ENCODE assay signal across 8 cellular contexts in the genomic region with DNA sequence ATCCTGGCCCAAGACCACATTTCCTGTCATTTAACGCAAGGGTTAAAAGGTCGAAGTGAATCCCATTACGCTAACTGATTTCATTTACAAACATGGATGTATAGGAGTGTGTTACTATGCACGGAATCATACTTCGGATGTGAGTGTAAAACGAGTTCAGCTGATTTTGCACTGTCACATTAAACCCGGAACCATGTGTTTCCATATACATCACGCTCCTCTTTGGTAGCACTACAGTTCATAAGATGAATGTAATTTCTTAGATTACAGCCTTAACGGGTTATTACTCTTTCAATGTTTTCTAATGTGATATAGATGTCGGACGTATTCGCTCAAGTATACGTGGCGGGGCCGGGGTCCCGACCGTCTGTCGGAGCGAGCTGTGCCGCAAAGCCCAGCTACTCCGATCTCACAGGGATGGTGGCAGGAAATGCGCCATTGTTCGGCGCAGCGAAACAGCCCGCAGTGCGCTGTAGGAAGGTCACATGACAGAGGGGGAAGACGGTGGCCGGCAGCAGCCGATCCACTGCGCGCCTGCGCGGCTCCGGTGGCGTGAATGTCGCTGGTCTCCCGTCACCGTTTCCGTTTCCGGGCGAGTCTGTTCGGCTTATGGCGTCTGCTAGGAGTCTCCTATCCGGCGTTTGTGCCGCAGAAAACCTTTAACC.
A peak's percentile ranks its signal among the peaks of the same experiment; 100 is the strongest.
DNase-seq lines count a peak whose midpoint lies in the region; ATAC-seq and TF ChIP-seq lines count a peak whose summit lies in the region.

No MANE protein-coding gene starts in this region.

- no peaks in the 10 kb centered on the region for H3K27me3 ChIP-seq in SK-N-SH (ENCODE audit: insufficient read depth)
- H3K27me3 ChIP-seq in adrenal gland: peaks cover 5% of the 10 kb centered on the region
- H3K27me3 ChIP-seq in heart right ventricle: peaks cover 0 to 43% (median 4%) of the 10 kb centered on the region in 7 donors
- no peaks in the 10 kb centered on the region for H3K27me3 ChIP-seq in thoracic aorta (replicated peaks; ENCODE audit: insufficient read depth)

- H4K20me1 ChIP-seq in SK-N-SH (ENCODE audit: insufficient read depth): no peaks in the 10 kb centered on the region

- peak in 1 of 2 donors; percentile 17 for TF ChIP-seq POLR2A in adrenal gland (IDR thresholded peaks at IDR 0.05)

- POLR2A ChIA-PET in GM10248 (lab: Yijun Ruan, JAX): no interaction called here
- POLR2A ChIA-PET in SK-N-SH (lab: Yijun Ruan, JAX): no interaction called here

- H3K27ac ChIP-seq in SK-N-SH (ENCODE audit: low read depth in 2 of 2, low read length in 1 of 2) (peak overlapping the region in 1 of 2 experiments; percentile 55; a peak in 2 of 4 replicates), adrenal gland (peak overlapping the region in 2 of 5 donors; percentile 37 to 64), heart right ventricle (peak overlapping the region in 5 of 10 donors; percentile 31 to 53 (median 49)), thoracic aorta (peak overlapping the region in 1 of 2 donors; percentile 39)

- no peaks in the 10 kb centered on the region for H3K79me2 ChIP-seq in SK-N-SH (ENCODE audit: insufficient read depth)

- H3K36me3 ChIP-seq in SK-N-SH (replicated peaks in 1 of 2; ENCODE audit: control insufficient read depth in 1 of 2, insufficient read depth in 2 of 2, low read length in 1 of 2): no peaks in the 10 kb centered on the region
- H3K36me3 ChIP-seq in adrenal gland (replicated peaks in 1 of 2): no peaks in the 10 kb centered on the region
- H3K36me3 ChIP-seq in heart right ventricle: no peaks in the 10 kb centered on the region
- no peaks in the 10 kb centered on the region for H3K36me3 ChIP-seq in thoracic aorta

- CTCF ChIA-PET in GM10248 (lab: Yijun Ruan, JAX): no interaction called here
- CTCF ChIA-PET in SK-N-SH (lab: Yijun Ruan, JAX): no interaction called here

- TF ChIP-seq EP300 in SK-N-SH (IDR thresholded peaks at IDR 0.05; ENCODE audit: borderline replicate concordance in 1 of 2, low read depth in 1 of 2, low read length in 1 of 2): no peak; a peak in 1 of 4 replicates

- H3K9me3 ChIP-seq in SK-N-SH (no peaks in the 10 kb centered on the region), adrenal gland (replicated peaks in 1 of 3) (no peaks in the 10 kb centered on the region), heart right ventricle (peaks cover 0 to 46% (median 7%) of the 10 kb centered on the region in 11 donors), thoracic aorta (peaks cover 4% of the 10 kb centered on the region)

- peak; percentile 95 to 99 (median 98) for ATAC-seq in heart right ventricle
- peak; percentile 85 for ATAC-seq in thoracic aorta (ENCODE audit: insufficient number of reproducible peaks, low FRiP score, low read depth)
- no peak for ATAC-seq in HG03097 (IDR thresholded peaks at IDR 0.05; ENCODE audit: low FRiP score, unreplicated experiment)
- ATAC-seq in HG03457 (IDR thresholded peaks at IDR 0.05; ENCODE audit: unreplicated experiment): no peak

- no peaks in the 10 kb centered on the region for H3F3A ChIP-seq in SK-N-SH (replicated peaks; ENCODE audit: insufficient read depth)

- peak; percentile 11 for DNase-seq in GM10248 (ENCODE audit: extremely low spot score)
- peak; percentile 77 for DNase-seq in SK-N-SH
- DNase-seq in adrenal gland: peak; percentile 78 to 92 (median 83)
- peak; percentile 69 to 70 for DNase-seq in heart right ventricle
- DNase-seq in pons (ENCODE audit: low spot score): peak; percentile 57
- no peak for DNase-seq in thoracic aorta (ENCODE audit: low spot score)

- H3K4me2 ChIP-seq in SK-N-SH: peak overlapping the region; percentile 61; the same call in 1 of the 2 replicates

- no peaks in the 10 kb centered on the region for H3K9me2 ChIP-seq in SK-N-SH

- no peak for TF ChIP-seq RAD21 in SK-N-SH (IDR thresholded peaks at IDR 0.05; ENCODE audit: low read length)

- H3K4me3 ChIP-seq in SK-N-SH (ENCODE audit: low read depth in 2 of 2, low read length in 1 of 2): peak overlapping the region; percentile 49 to 59
- H3K4me3 ChIP-seq in adrenal gland: peak overlapping the region in 2 of 4 donors; percentile 34 to 53
- peak overlapping the region in 9 of 10 donors; percentile 20 to 55 (median 46) for H3K4me3 ChIP-seq in heart right ventricle
- peak overlapping the region; percentile 71 for H3K4me3 ChIP-seq in thoracic aorta

- intact Hi-C loops in adrenal gland (cut with DNase I) (no loop called here), heart right ventricle (cut with DNase I) (loop anchor here in 1 of 10 donors (10.0 kb wide), 1 partner anchor 72 kb away; no protein-coding TSS in a partner anchor)

- peak overlapping the region; percentile 84 for H2AFZ ChIP-seq in SK-N-SH (ENCODE audit: low read depth)

- no peaks in the 10 kb centered on the region for H3K4me1 ChIP-seq in SK-N-SH (ENCODE audit: control insufficient read depth in 1 of 2, insufficient read depth in 2 of 2, low read depth in 1 of 2, low read length in 1 of 2)
- H3K4me1 ChIP-seq in adrenal gland (replicated peaks in 1 of 2): no peaks in the 10 kb centered on the region
- H3K4me1 ChIP-seq in heart right ventricle: no peaks in the 10 kb centered on the region
- H3K4me1 ChIP-seq in thoracic aorta (ENCODE audit: control insufficient read depth in 1 of 2, low read depth in 2 of 2): no peaks in the 10 kb centered on the region

- H3K9ac ChIP-seq in SK-N-SH: peak overlapping the region; percentile 37; the same call in 1 of the 2 replicates

- TF ChIP-seq CTCF in GM10248 (IDR thresholded peaks at IDR 0.05; ENCODE audit: control extremely low read depth, extremely low read depth, low read depth, missing control alignments) (no peak), SK-N-SH (IDR thresholded peaks at IDR 0.05) (no peak), adrenal gland (IDR thresholded peaks at IDR 0.05) (no peak), heart right ventricle (IDR thresholded peaks at IDR 0.05) (no peak), thoracic aorta (IDR thresholded peaks at IDR 0.05) (no peak)

- WGBS in SK-N-SH (ENCODE audit: low lambda C conversion rate): 29% methylated on average over 38 of the region's 47 CpGs
- 25 to 34% (median 27%) methylated on average over 38 to 47 of the region's 47 CpGs for WGBS in adrenal gland, 4 donors
- WGBS in heart right ventricle, 2 donors: 24 to 29% methylated on average over 47 of the region's 47 CpGs

TF ChIP-seq in SK-N-SH, 30 proteins besides CTCF, POLR2A, EP300 and RAD21 (continues in another document):
- 0 out of 2 replicates have a peak, but pooled peaks have one; percentile 37 for TF ChIP-seq MXI1 (IDR thresholded peaks at IDR 0.05; ENCODE audit: low read depth, low read length)
- peak; percentile 84 for TF ChIP-seq YY1 (IDR thresholded peaks at IDR 0.05; ENCODE audit: low read depth)
- no peak for TF ChIP-seq SIN3A (IDR thresholded peaks at IDR 0.05; ENCODE audit: borderline replicate concordance, low read depth, low read length)
- TF ChIP-seq IRF3 (IDR thresholded peaks at IDR 0.05; ENCODE audit: low read depth, low read length): no peak
- no peak for TF ChIP-seq JUND (IDR thresholded peaks at IDR 0.05)
- TF ChIP-seq, protein P1, sequence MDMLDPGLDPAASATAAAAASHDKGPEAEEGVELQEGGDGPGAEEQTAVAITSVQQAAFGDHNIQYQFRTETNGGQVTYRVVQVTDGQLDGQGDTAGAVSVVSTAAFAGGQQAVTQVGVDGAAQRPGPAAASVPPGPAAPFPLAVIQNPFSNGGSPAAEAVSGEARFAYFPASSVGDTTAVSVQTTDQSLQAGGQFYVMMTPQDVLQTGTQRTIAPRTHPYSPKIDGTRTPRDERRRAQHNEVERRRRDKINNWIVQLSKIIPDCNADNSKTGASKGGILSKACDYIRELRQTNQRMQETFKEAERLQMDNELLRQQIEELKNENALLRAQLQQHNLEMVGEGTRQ (IDR thresholded peaks at IDR 0.05; ENCODE audit: borderline replicate concordance, low read depth, low read length): peak; percentile 41; the same call in 1 of the 2 replicates
- peak; percentile 95 for TF ChIP-seq USF1 (IDR thresholded peaks at IDR 0.05; ENCODE audit: borderline replicate concordance, low read depth)
- peak; percentile 60; the same call in 1 of the 2 replicates for TF ChIP-seq TAF1 (IDR thresholded peaks at IDR 0.05; ENCODE audit: borderline replicate concordance, low read depth, low read length)
- TF ChIP-seq GABPA (IDR thresholded peaks at IDR 0.05; ENCODE audit: low read depth): peak; percentile 84
- peak; percentile 67; the same call in 1 of the 2 replicates for TF ChIP-seq MAX (IDR thresholded peaks at IDR 0.05; ENCODE audit: low read depth)
- TF ChIP-seq POLR2AphosphoS5 (IDR thresholded peaks at IDR 0.05; ENCODE audit: low read depth, low read length): peak; percentile 81
- peak; percentile 67 for TF ChIP-seq NRF1 (IDR thresholded peaks at IDR 0.05; ENCODE audit: low read depth, low read length)
- peak; percentile 75 for TF ChIP-seq ELF1 (IDR thresholded peaks at IDR 0.05)

Comparison
In these comparisons a context has a peak if more than half of its experiments do, and no peak if none do; other contexts are left out.
1. ATAC-seq: peak in heart right ventricle (8 of 8) and thoracic aorta (single experiment); none in HG03097 (single experiment) and HG03457 (single experiment).